ENCODE assay signal across 20 cellular contexts in genomic region chr22:25837288-25837900, GRCh38.
DNase-seq lines count a peak whose midpoint lies in the region; ATAC-seq and FAIRE-seq lines count a peak whose summit lies in the region.
"Had no signal": no experiment of that assay in that cellular context is flagged by ENCODE, and none has a peak within 500 bp of the region (broad histone marks: within the 10 kb centered on the region; RNA-seq: fewer than 3 reads in every experiment).

No MANE protein-coding gene starts in this region.

- no peak overlapping the region for H3K23ac ChIP-seq in mesendoderm (ENCODE audit: low read length)

- no peak overlapping the region for H3K4me2 ChIP-seq in mesendoderm (ENCODE audit: low read length)
- H3K4me2 ChIP-seq: GM23338 had no signal

- H3K79me1 ChIP-seq in mesendoderm (ENCODE audit: low read length), result no peaks in the 10 kb centered on the region

- no peak overlapping the region for H3K4me3 ChIP-seq in mesendoderm (ENCODE audit: low read length)
- H3K4me3 ChIP-seq: GM12878, GM23338 had no signal

- H3K27me3 ChIP-seq in mesendoderm (ENCODE audit: insufficient read depth, low read length, poor library complexity), result no peaks in the 10 kb centered on the region
- H3K27me3 ChIP-seq: BE2C had no signal

- H2BK5ac ChIP-seq in mesendoderm (ENCODE audit: low read length), result no peak overlapping the region

- H3K9ac ChIP-seq in mesendoderm (ENCODE audit: low read length), result no peak overlapping the region

- no CpG with 5 or more reads among the region's 9 CpGs for WGBS in mesendoderm (ENCODE audit: extremely low coverage, insufficient coverage, low lambda C conversion rate)

- H3K27ac ChIP-seq in mesendoderm (ENCODE audit: low read depth, low read length), result no peak overlapping the region

- no peak overlapping the region for H3K56ac ChIP-seq in mesendoderm (ENCODE audit: low read length)

- no peak for FAIRE-seq in frontal cortex (lab: Jason Lieb, UNC)
- FAIRE-seq: GM12878 had no signal

- ATAC-seq in Right ventricle myocardium superior (ENCODE audit: poor library complexity) (peak; percentile 5), left ventricle myocardium superior (no peak), HG02840 (IDR thresholded peaks at IDR 0.05; ENCODE audit: low FRiP score, unreplicated experiment) (no peak)
- ATAC-seq: GM12878, GM23338, Panc1 had no signal

- no peak overlapping the region for H4K5ac ChIP-seq in mesendoderm (ENCODE audit: low read length)

- H3K79me2 ChIP-seq in mesendoderm (ENCODE audit: control insufficient read depth, insufficient read depth, low read length), result no peaks in the 10 kb centered on the region

- no peak overlapping the region for H4K8ac ChIP-seq in mesendoderm (ENCODE audit: low read depth, low read length)

- H2AK5ac ChIP-seq in mesendoderm (ENCODE audit: low read length), result no peak overlapping the region

- H3K4me1 ChIP-seq in mesendoderm (ENCODE audit: control insufficient read depth, low read depth, low read length), result no peaks in the 10 kb centered on the region

- H3K4ac ChIP-seq in mesendoderm (ENCODE audit: low read depth, low read length), result no peak overlapping the region

- DNase-seq in Right ventricle myocardium superior (no peak), left ventricle myocardium superior (no peak), cerebellum (ENCODE audit: low spot score) (peak; percentile 51), mesenteric fat pad (ENCODE audit: low spot score) (peak; percentile 45), frontal cortex (ENCODE audit: low spot score in 2 of 2) (no peak), mesendoderm (no peak)
- DNase-seq: BE2C; CD4-positive, CD25-positive, alpha-beta regulatory T cell; COR-L47; HCEC 1CT; KBM-7; NCI-H1105; NCI-H2081 treated with DMSO at 0.1 percent for 48 hours; NCI-H446 treated with DMSO at 0.1 percent for 48 hours; NCI-H69; SHP77 had no signal

- intact Hi-C loops in Right ventricle myocardium superior (cut with DNase I), result no loop called here
- intact Hi-C loops in left ventricle myocardium superior (cut with micrococcal nuclease), result no loop called here

- H2BK15ac ChIP-seq in mesendoderm (replicated peaks; ENCODE audit: low read depth), result no peak overlapping the region

- H3K36me3 ChIP-seq in mesendoderm (ENCODE audit: control insufficient read depth, insufficient read depth, low read length), result no peaks in the 10 kb centered on the region
- H3K36me3 ChIP-seq: BE2C had no signal

- H2BK120ac ChIP-seq in mesendoderm (ENCODE audit: low read depth, low read length), result no peak overlapping the region

- no peak overlapping the region for H3K18ac ChIP-seq in mesendoderm (ENCODE audit: low read length)

Comparison
In these comparisons a context has a peak if more than half of its experiments do, and no peak if none do; other contexts are left out.
1. DNase-seq: peak in cerebellum (single experiment) and mesenteric fat pad (single experiment); none in Right ventricle myocardium superior (single experiment), left ventricle myocardium superior (single experiment), frontal cortex (0 of 2) and mesendoderm (single experiment).